In the genomic region with DNA sequence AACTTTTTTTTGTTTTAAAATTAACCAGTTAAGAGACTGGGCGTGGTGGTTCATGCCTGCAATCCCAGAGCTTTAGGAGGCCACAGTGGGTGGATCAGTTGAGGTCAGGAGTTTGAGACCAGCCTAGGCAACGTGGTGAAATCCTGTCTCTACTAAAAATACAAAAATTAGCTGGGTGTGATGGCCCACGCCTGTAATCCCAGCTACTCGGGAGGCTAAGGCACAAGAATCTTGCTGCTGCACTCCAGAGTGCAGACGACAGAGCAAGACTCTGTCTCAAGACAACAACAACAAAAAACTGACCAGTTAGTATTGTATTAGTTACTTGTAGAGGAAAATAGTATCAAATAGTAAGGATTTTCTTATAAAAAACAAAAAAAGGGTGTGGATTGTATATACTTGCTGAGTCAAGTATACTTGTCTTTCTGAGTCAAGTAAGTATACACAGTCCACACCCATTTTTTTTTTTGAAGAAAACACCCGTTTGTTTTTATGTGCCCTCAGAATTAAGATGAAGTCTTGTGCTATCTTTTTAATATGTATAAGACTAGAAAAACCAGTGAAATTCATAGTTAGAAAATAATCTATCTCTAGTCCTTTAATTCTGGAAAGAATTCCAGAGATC, we compare ENCODE assay signal across 1 cellular context.
TF ChIP-seq lines count a peak whose summit lies in the region.

No MANE protein-coding gene starts in this region.

TF ChIP-seq in IMR-90, 13 proteins besides CTCF, POLR2A, EP300 and RAD21:
- TF ChIP-seq RCOR1 (IDR thresholded peaks at IDR 0.05; ENCODE audit: insufficient replicate concordance, low read length): no peak
- no peak for TF ChIP-seq MAZ (IDR thresholded peaks at IDR 0.05; ENCODE audit: borderline replicate concordance, low read depth, low read length)
- no peak for TF ChIP-seq CEBPB (IDR thresholded peaks at IDR 0.05; ENCODE audit: low read depth, low read length)
- TF ChIP-seq, protein P1, sequence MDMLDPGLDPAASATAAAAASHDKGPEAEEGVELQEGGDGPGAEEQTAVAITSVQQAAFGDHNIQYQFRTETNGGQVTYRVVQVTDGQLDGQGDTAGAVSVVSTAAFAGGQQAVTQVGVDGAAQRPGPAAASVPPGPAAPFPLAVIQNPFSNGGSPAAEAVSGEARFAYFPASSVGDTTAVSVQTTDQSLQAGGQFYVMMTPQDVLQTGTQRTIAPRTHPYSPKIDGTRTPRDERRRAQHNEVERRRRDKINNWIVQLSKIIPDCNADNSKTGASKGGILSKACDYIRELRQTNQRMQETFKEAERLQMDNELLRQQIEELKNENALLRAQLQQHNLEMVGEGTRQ (IDR thresholded peaks at IDR 0.05; ENCODE audit: low read depth, low read length): no peak
- no peak for TF ChIP-seq MXI1 (IDR thresholded peaks at IDR 0.05; ENCODE audit: borderline replicate concordance, low read depth, low read length)
- TF ChIP-seq CHD1 (IDR thresholded peaks at IDR 0.05; ENCODE audit: low read depth, low read length): no peak
- TF ChIP-seq MAFK (IDR thresholded peaks at IDR 0.05; ENCODE audit: low read depth, low read length): no peak
- TF ChIP-seq FOS (IDR thresholded peaks at IDR 0.05; ENCODE audit: low read depth, low read length): no peak
- no peak for TF ChIP-seq SMC3 (IDR thresholded peaks at IDR 0.05; ENCODE audit: low read depth, low read length)
- TF ChIP-seq, protein P2, sequence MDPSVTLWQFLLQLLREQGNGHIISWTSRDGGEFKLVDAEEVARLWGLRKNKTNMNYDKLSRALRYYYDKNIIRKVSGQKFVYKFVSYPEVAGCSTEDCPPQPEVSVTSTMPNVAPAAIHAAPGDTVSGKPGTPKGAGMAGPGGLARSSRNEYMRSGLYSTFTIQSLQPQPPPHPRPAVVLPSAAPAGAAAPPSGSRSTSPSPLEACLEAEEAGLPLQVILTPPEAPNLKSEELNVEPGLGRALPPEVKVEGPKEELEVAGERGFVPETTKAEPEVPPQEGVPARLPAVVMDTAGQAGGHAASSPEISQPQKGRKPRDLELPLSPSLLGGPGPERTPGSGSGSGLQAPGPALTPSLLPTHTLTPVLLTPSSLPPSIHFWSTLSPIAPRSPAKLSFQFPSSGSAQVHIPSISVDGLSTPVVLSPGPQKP (IDR thresholded peaks at IDR 0.05; ENCODE audit: borderline replicate concordance, low read depth, low read length): no peak
- TF ChIP-seq NFE2L2 (IDR thresholded peaks at IDR 0.05; ENCODE audit: low read depth, low read length): no peak
- TF ChIP-seq BHLHE40 (IDR thresholded peaks at IDR 0.05; ENCODE audit: low read depth, low read length): no peak
- no peak for TF ChIP-seq RFX5 (IDR thresholded peaks at IDR 0.05; ENCODE audit: low read depth, low read length)
